Comparison of ENCODE assay signal across 9 cellular contexts in genomic region chr5:43729846-43730478, GRCh38.
DNase-seq lines count a peak whose midpoint lies in the region; ATAC-seq and TF ChIP-seq lines count a peak whose summit lies in the region.
"Had no signal": no experiment of that assay in that cellular context is flagged by ENCODE, and none has a peak within 500 bp of the region (broad histone marks: within the 10 kb centered on the region; RNA-seq: fewer than 3 reads in every experiment).

No MANE protein-coding gene starts in this region.

- H3K27me3 Mint-ChIP-seq in brain (peaks cover 4% of the 10 kb centered on the region), mesothelial cell of epicardium (ENCODE audit: low read depth) (no peaks in the 10 kb centered on the region)
- H3K27me3 Mint-ChIP-seq in activated T-cell treated with anti-CD3 and anti-CD28 coated beads, Interleukin-2, amount 50 U/mL, for 24 hours: no peaks in the 10 kb centered on the region

- TF ChIP-seq CTCF in brain (conservative IDR thresholded peaks at IDR 0.05) (peak; percentile 71 to 81), mesothelial cell of epicardium (IDR thresholded peaks at IDR 0.05; ENCODE audit: unreplicated experiment) (peak; percentile 68)

- DNase-seq in NCI-H1092 treated with DMSO at 0.1 percent for 48 hours (lab: John Stamatoyannopoulos, UW): peak; percentile 16
- no peak for DNase-seq in NCI-H1092 (lab: John Stamatoyannopoulos, UW)
- peak; percentile 18 for DNase-seq in NCI-H1694 (lab: John Stamatoyannopoulos, UW)
- no peak for DNase-seq in mesothelial cell of epicardium (ENCODE audit: low spot score in 2 of 2, unreplicated experiment in 2 of 2)
- no peak for DNase-seq in activated T-cell treated with anti-CD3 and anti-CD28 coated beads, Interleukin-2, amount 50 U/mL, for 24 hours
- no peak for DNase-seq in amniotic stem cell (lab: John Stamatoyannopoulos, UW)

- H3K4me1 Mint-ChIP-seq in brain: no peaks in the 10 kb centered on the region
- peaks cover 8% of the 10 kb centered on the region for H3K4me1 Mint-ChIP-seq in mesothelial cell of epicardium
- H3K4me1 Mint-ChIP-seq in activated T-cell treated with anti-CD3 and anti-CD28 coated beads, Interleukin-2, amount 50 U/mL, for 24 hours (ENCODE audit: low read depth): no peaks in the 10 kb centered on the region
- H3K4me1 Mint-ChIP-seq: CD4-positive, alpha-beta memory T cell had no signal

- H3K27ac Mint-ChIP-seq in brain (peak overlapping the region in 1 of 5 experiments; percentile 53), mesothelial cell of epicardium (no peak overlapping the region)
- no peak overlapping the region for H3K27ac Mint-ChIP-seq in activated T-cell treated with anti-CD3 and anti-CD28 coated beads, Interleukin-2, amount 50 U/mL, for 24 hours
- H3K27ac Mint-ChIP-seq: CD4-positive, alpha-beta memory T cell had no signal

- H3K9me3 Mint-ChIP-seq in brain: peaks cover 0 to 4% (median 0%) of the 10 kb centered on the region in 5 experiments
- no peaks in the 10 kb centered on the region for H3K9me3 Mint-ChIP-seq in mesothelial cell of epicardium
- H3K9me3 Mint-ChIP-seq in activated T-cell treated with anti-CD3 and anti-CD28 coated beads, Interleukin-2, amount 50 U/mL, for 24 hours: no peaks in the 10 kb centered on the region

- no peak for ATAC-seq in GM21515 (IDR thresholded peaks at IDR 0.05; ENCODE audit: unreplicated experiment)

- H3K36me3 Mint-ChIP-seq in brain (no peaks in the 10 kb centered on the region), mesothelial cell of epicardium (no peaks in the 10 kb centered on the region)
- H3K36me3 Mint-ChIP-seq in activated T-cell treated with anti-CD3 and anti-CD28 coated beads, Interleukin-2, amount 50 U/mL, for 24 hours (ENCODE audit: low read depth): no peaks in the 10 kb centered on the region
- H3K36me3 Mint-ChIP-seq: CD4-positive, alpha-beta memory T cell had no signal

- H3K4me3 Mint-ChIP-seq in brain (no peak overlapping the region), mesothelial cell of epicardium (no peak overlapping the region)
- H3K4me3 Mint-ChIP-seq in activated T-cell treated with anti-CD3 and anti-CD28 coated beads, Interleukin-2, amount 50 U/mL, for 24 hours: no peak overlapping the region
- H3K4me3 Mint-ChIP-seq: CD4-positive, alpha-beta memory T cell had no signal

Comparison
In these comparisons a context has a peak if more than half of its experiments do, and no peak if none do; other contexts are left out.
1. DNase-seq: peak in NCI-H1092 treated with DMSO at 0.1 percent for 48 hours (single experiment) and NCI-H1694 (single experiment); none in NCI-H1092 (single experiment), mesothelial cell of epicardium (0 of 2), activated T-cell treated with anti-CD3 and anti-CD28 coated beads, Interleukin-2, amount 50 U/mL, for 24 hours (single experiment) and amniotic stem cell (single experiment).